ENCODE assay signal across 8 cellular contexts in the genomic region with DNA sequence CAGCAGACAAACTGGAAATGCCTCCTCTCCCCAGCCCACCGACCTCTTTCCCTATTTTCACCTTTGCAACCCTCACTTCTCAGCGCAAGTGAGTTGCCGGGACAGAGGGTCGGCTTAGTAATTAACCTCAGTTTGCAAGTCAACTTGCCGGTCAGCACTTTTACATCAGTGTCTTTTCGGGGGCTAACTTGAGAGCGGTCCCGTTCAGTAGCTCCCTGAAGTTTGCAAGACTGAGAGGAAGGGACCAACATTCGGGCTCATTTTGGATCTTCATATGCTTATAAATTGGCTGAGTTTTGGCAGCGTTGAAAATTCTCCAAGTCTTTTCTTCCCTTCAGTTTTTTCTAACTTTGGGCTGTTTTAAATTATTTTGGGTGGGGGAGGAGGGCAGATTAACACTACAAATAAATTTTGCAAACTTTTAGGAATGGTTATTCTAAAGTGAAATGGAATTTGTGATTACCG. TPM values are rescaled to one million over a fixed set of nuclear protein-coding genes. Genes with fewer than 3 reads are reported as not detected.
DNase-seq lines count a peak whose midpoint lies in the region; ATAC-seq, FAIRE-seq and TF ChIP-seq lines count a peak whose summit lies in the region.

No MANE protein-coding gene starts in this region.

- peaks cover 9% of the 10 kb centered on the region for H3K36me3 Mint-ChIP-seq in activated T-helper 17 cell treated with anti-CD3 and anti-CD28 coated beads, Interleukin-2, amount 50 U/mL, for 72 hours (ENCODE audit: low read depth)

- H3K9ac ChIP-seq in SK-N-SH (peak overlapping the region; percentile 91; the same call in 1 of the 2 replicates), keratinocyte (ENCODE audit: control insufficient read depth, extremely low read depth, insufficient read depth, low read length) (peak overlapping the region; percentile 90)

- H3K27ac ChIP-seq in SK-N-SH (ENCODE audit: low read depth in 2 of 2, low read length in 1 of 2): peak overlapping the region; percentile 95 to 99; a peak in 3 of 4 replicates
- H3K27ac ChIP-seq in keratinocyte (ENCODE audit: control insufficient read depth, insufficient read depth, low read length): peak overlapping the region; percentile 84
- peak overlapping the region; percentile 98 for H3K27ac ChIP-seq in substantia nigra (ENCODE audit: low read depth, low read length, poor library complexity, severe bottlenecking)

- H3K27ac Mint-ChIP-seq in activated T-helper 17 cell treated with anti-CD3 and anti-CD28 coated beads, Interleukin-2, amount 50 U/mL, for 72 hours: peak overlapping the region; percentile 82

- H3K9me1 ChIP-seq in keratinocyte (ENCODE audit: control insufficient read depth, extremely low read depth, insufficient read depth, low read length): no peaks in the 10 kb centered on the region

- H4K20me1 ChIP-seq in SK-N-SH (ENCODE audit: insufficient read depth): 0 out of 2 replicates have a peak, but pooled peaks cover 4% of the 10 kb centered on the region
- no peaks in the 10 kb centered on the region for H4K20me1 ChIP-seq in keratinocyte (ENCODE audit: control insufficient read depth, extremely low read depth, insufficient read depth, low read length)

- H3K79me2 ChIP-seq in SK-N-SH (ENCODE audit: insufficient read depth) (peaks cover 28% of the 10 kb centered on the region), keratinocyte (ENCODE audit: control insufficient read depth, insufficient read depth, low read length) (peaks cover 14% of the 10 kb centered on the region)

- POLR2A ChIA-PET in SK-N-SH (lab: Yijun Ruan, JAX): interaction anchor here (0.6 to 1.7 kb wide), 8 partner anchors 8 to 844 kb away, joined by 3 to 11 read pairs (median 3); partner anchors contain the start of genes INSM2, RALGAPA1 and SRP54

- no peak for DNase-seq in SK-N-SH
- DNase-seq in keratinocyte (ENCODE audit: low read depth, low spot score): no peak
- no peak for DNase-seq in substantia nigra (lab: John Stamatoyannopoulos, UW)
- DNase-seq in COR-L47 (lab: John Stamatoyannopoulos, UW): no peak
- no peak for DNase-seq in HuH-7 (ENCODE audit: low spot score)
- no peak for DNase-seq in kidney tubule cell (ENCODE audit: low spot score)

- WGBS in SK-N-SH (ENCODE audit: low lambda C conversion rate): under 1% methylated on average over 11 of the region's 11 CpGs

- dilution Hi-C loops in keratinocyte (cut with MboI; ENCODE audit: extremely low pct_ligation_motif_present, low sequenced_read_pairs): no loop called here

- peaks cover 0 to 5% of the 10 kb centered on the region in 2 experiments; a peak in 2 of 4 replicates for H3K4me1 ChIP-seq in SK-N-SH (ENCODE audit: control insufficient read depth in 1 of 2, insufficient read depth in 2 of 2, low read depth in 1 of 2, low read length in 1 of 2)
- peaks cover 15% of the 10 kb centered on the region for H3K4me1 ChIP-seq in keratinocyte (ENCODE audit: control insufficient read depth, extremely low read depth, insufficient read depth, low read length)

- H3K27me3 Mint-ChIP-seq in activated T-helper 17 cell treated with anti-CD3 and anti-CD28 coated beads, Interleukin-2, amount 50 U/mL, for 72 hours: no peaks in the 10 kb centered on the region

- no peaks in the 10 kb centered on the region for H3K9me3 Mint-ChIP-seq in activated T-helper 17 cell treated with anti-CD3 and anti-CD28 coated beads, Interleukin-2, amount 50 U/mL, for 72 hours

- no peak for FAIRE-seq in keratinocyte (lab: Jason Lieb, UNC)

- no peak for ATAC-seq in SK-N-SH treated with all-trans-retinoic acid at 6 μM for 48 hours
- ATAC-seq in activated T-helper 17 cell treated with anti-CD3 and anti-CD28 coated beads, Interleukin-2, amount 50 U/mL, for 72 hours (replicated peaks): no peak

- H3K4me3 Mint-ChIP-seq in activated T-helper 17 cell treated with anti-CD3 and anti-CD28 coated beads, Interleukin-2, amount 50 U/mL, for 72 hours: peak overlapping the region; percentile 91

- no peak for TF ChIP-seq RAD21 in SK-N-SH (IDR thresholded peaks at IDR 0.05; ENCODE audit: low read length)

- H3K9me3 ChIP-seq in SK-N-SH (no peaks in the 10 kb centered on the region), keratinocyte (ENCODE audit: control insufficient read depth, low read depth, low read length) (no peaks in the 10 kb centered on the region)

- TF ChIP-seq CTCF in SK-N-SH (IDR thresholded peaks at IDR 0.05) (no peak), keratinocyte (optimal IDR thresholded peaks at IDR 0.05 in 1 of 3, IDR thresholded peaks at IDR 0.05 in 1 of 3, conservative IDR thresholded peaks at IDR 0.05 in 1 of 3; ENCODE audit: extremely low read depth in 1 of 3, insufficient read depth in 2 of 3, low read length in 3 of 3) (no peak)

- H3K4me3 ChIP-seq in SK-N-SH (ENCODE audit: low read depth in 2 of 2, low read length in 1 of 2) (peak overlapping the region; percentile 88 to 94), keratinocyte (ENCODE audit: control insufficient read depth in 2 of 3, extremely low read depth in 1 of 3, insufficient read depth in 2 of 3, low read depth in 1 of 3, low read length in 3 of 3) (peak overlapping the region; percentile 54 to 88 (median 87))

- CTCF ChIA-PET in SK-N-SH (lab: Yijun Ruan, JAX): interaction anchor here (0.9 to 1.8 kb wide), 4 partner anchors 10 to 423 kb away, joined by 3 to 10 read pairs (median 4); no protein-coding TSS in a partner anchor

- H3K27me3 ChIP-seq in SK-N-SH (ENCODE audit: insufficient read depth) (no peaks in the 10 kb centered on the region), keratinocyte (ENCODE audit: control insufficient read depth, extremely low read depth, insufficient read depth, low read length) (no peaks in the 10 kb centered on the region)

- H2AFZ ChIP-seq in SK-N-SH (ENCODE audit: low read depth) (peak overlapping the region; percentile 63; the same call in 1 of the 2 replicates), keratinocyte (ENCODE audit: control insufficient read depth, low read length) (peak overlapping the region; percentile 99)

- no peak for TF ChIP-seq EP300 in SK-N-SH (IDR thresholded peaks at IDR 0.05; ENCODE audit: borderline replicate concordance in 1 of 2, low read depth in 1 of 2, low read length in 1 of 2)

- H3K4me1 Mint-ChIP-seq in activated T-helper 17 cell treated with anti-CD3 and anti-CD28 coated beads, Interleukin-2, amount 50 U/mL, for 72 hours: peaks cover 9% of the 10 kb centered on the region

- peaks cover 7% of the 10 kb centered on the region in 2 experiments for H3K36me3 ChIP-seq in SK-N-SH (replicated peaks in 1 of 2; ENCODE audit: control insufficient read depth in 1 of 2, insufficient read depth in 2 of 2, low read length in 1 of 2)
- no peaks in the 10 kb centered on the region for H3K36me3 ChIP-seq in keratinocyte (ENCODE audit: control insufficient read depth in 2 of 2, extremely low read depth in 1 of 2, insufficient read depth in 2 of 2, low read length in 2 of 2)

- peaks cover 11% of the 10 kb centered on the region for H3F3A ChIP-seq in SK-N-SH (replicated peaks; ENCODE audit: insufficient read depth)

- peak overlapping the region; percentile 89 for H3K4me2 ChIP-seq in SK-N-SH
- peak overlapping the region; percentile 88 for H3K4me2 ChIP-seq in keratinocyte (ENCODE audit: control insufficient read depth, extremely low read depth, insufficient read depth, low read depth, low read length)

- no peaks in the 10 kb centered on the region for H3K9me2 ChIP-seq in SK-N-SH

TF ChIP-seq in SK-N-SH, 30 proteins besides CTCF, POLR2A, EP300 and RAD21 (continues in another document):
- TF ChIP-seq SIN3A (IDR thresholded peaks at IDR 0.05; ENCODE audit: borderline replicate concordance, low read depth, low read length): no peak

TF ChIP-seq in SK-N-SH treated with all-trans-retinoic acid at 6 μM for 48 hours, 23 proteins besides CTCF, POLR2A, EP300 and RAD21 (continues in another document):
- TF ChIP-seq, protein P1, sequence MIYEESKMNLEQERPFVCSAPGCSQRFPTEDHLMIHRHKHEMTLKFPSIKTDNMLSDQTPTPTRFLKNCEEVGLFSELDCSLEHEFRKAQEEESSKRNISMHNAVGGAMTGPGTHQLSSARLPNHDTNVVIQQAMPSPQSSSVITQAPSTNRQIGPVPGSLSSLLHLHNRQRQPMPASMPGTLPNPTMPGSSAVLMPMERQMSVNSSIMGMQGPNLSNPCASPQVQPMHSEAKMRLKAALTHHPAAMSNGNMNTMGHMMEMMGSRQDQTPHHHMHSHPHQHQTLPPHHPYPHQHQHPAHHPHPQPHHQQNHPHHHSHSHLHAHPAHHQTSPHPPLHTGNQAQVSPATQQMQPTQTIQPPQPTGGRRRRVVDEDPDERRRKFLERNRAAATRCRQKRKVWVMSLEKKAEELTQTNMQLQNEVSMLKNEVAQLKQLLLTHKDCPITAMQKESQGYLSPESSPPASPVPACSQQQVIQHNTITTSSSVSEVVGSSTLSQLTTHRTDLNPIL (CRISPR knock-in tag; IDR thresholded peaks at IDR 0.05; ENCODE audit: low read depth): no peak
- TF ChIP-seq ZNF8 (CRISPR knock-in tag; IDR thresholded peaks at IDR 0.05) (no peak), BACH2 (CRISPR knock-in tag; IDR thresholded peaks at IDR 0.05; ENCODE audit: borderline replicate concordance) (no peak)

RNA-seq across cellular contexts. Expression of gene BRMS1L, which starts 0.8 kb away (rescaled TPM):
- polyA plus RNA-seq in SK-N-SH (2012; rRNA removed) (7.1 and 9.1 TPM in 2 replicates), keratinocyte (5.9 to 12.0 TPM (median 6.4 TPM) in 3 replicates)
- polyA plus RNA-seq in SK-N-SH (2012; cell fraction: cytosol; rRNA removed): 9.7 and 11.0 TPM in 2 replicates
- polyA plus RNA-seq in SK-N-SH (2012; cell fraction: nucleus; rRNA removed): 3.0 and 9.3 TPM in 2 replicates
- total RNA-seq in activated T-helper 17 cell treated with anti-CD3 and anti-CD28 coated beads, Interleukin-2, amount 50 U/mL, for 72 hours: 1 to 10 TPM; 5.4 to 7.7 TPM
- 23.2 TPM for polyA plus RNA-seq in keratinocyte (2011; ENCODE audit: low read depth)
- polyA plus RNA-seq in keratinocyte (2011; cell fraction: cytosol; rRNA removed): 4.8 and 9.3 TPM in 2 replicates
- 4.6 and 10.4 TPM in 2 replicates for polyA plus RNA-seq in keratinocyte (2011; cell fraction: nucleus; rRNA removed)
- polyA plus RNA-seq in keratinocyte (2012; ENCODE audit: low replicate concordance): 3.9 and 8.4 TPM in 2 replicates
- 0.82 to 4.6 TPM (median 0.85 TPM) in 3 replicates for polyA minus RNA-seq in keratinocyte
- polyA minus RNA-seq in keratinocyte (2011; cell fraction: cytosol; rRNA and poly(A)+ RNA removed): 3.1 TPM
- 2.3 and 13.7 TPM in 2 replicates for polyA minus RNA-seq in keratinocyte (2011; cell fraction: nucleus; rRNA and poly(A)+ RNA removed)

RNA-seq across cellular contexts. Expression of gene RALGAPA1, which starts 17.9 kb away (rescaled TPM):
- polyA plus RNA-seq in SK-N-SH (2012; rRNA removed) (3.6 and 4.4 TPM in 2 replicates), keratinocyte (6.2 to 12.1 TPM (median 10.9 TPM) in 3 replicates)
- 3.9 and 4.1 TPM in 2 replicates for polyA plus RNA-seq in SK-N-SH (2012; cell fraction: cytosol; rRNA removed)
- polyA plus RNA-seq in SK-N-SH (2012; cell fraction: nucleus; rRNA removed): 8.0 and 15.5 TPM in 2 replicates
- total RNA-seq in activated T-helper 17 cell treated with anti-CD3 and anti-CD28 coated beads, Interleukin-2, amount 50 U/mL, for 72 hours: 10 to 100 TPM; 32.8 to 36.5 TPM
- 13.0 TPM for polyA plus RNA-seq in keratinocyte (2011; ENCODE audit: low read depth)
- 3.9 and 9.4 TPM in 2 replicates for polyA plus RNA-seq in keratinocyte (2011; cell fraction: cytosol; rRNA removed)
- polyA plus RNA-seq in keratinocyte (2011; cell fraction: nucleus; rRNA removed): 17.7 and 20.1 TPM in 2 replicates
- 7.0 and 12.4 TPM in 2 replicates for polyA plus RNA-seq in keratinocyte (2012; ENCODE audit: low replicate concordance)
- polyA minus RNA-seq in keratinocyte: 8.3 to 43.0 TPM (median 26.8 TPM) in 3 replicates
- polyA minus RNA-seq in keratinocyte (2011; cell fraction: cytosol; rRNA and poly(A)+ RNA removed): 17.3 TPM
- polyA minus RNA-seq in keratinocyte (2011; cell fraction: nucleus; rRNA and poly(A)+ RNA removed): 33.6 and 73.1 TPM in 2 replicates
